ENCODE assay signal across 8 cellular contexts in the genomic region with DNA sequence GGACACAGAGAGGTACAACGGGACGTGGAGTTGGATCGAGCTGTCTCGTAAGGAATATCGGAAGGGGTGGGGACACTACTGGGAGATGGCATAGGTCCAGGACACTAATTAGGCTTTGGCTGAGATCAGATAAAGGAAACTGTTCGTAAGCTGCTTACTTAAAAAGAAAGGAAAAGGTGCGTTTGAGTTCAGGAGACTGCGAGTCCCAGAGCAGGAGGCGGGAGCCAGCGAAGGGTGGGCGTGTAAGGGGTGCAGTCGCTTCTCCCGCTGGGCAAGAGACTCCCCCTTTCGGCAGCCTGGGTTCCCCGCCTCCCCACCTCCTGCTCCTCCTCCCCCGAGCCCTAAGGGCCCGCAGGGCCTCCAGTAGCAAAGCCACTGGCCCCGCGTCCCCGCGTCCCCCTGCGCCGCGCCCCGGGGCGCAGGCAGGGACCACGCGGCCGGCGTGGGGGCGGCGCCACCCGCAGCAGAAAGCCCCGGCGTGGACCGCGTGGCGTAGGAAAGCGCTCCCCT. TPM values are rescaled to one million over a fixed set of nuclear protein-coding genes. Genes with fewer than 3 reads are reported as not detected.
DNase-seq lines count a peak whose midpoint lies in the region; ATAC-seq and TF ChIP-seq lines count a peak whose summit lies in the region.

No MANE protein-coding gene starts in this region.

- intact Hi-C loops in left ventricle myocardium inferior (cut with micrococcal nuclease), result no loop called here
- intact Hi-C loops in prostate gland (cut with DNase I), result no loop called here

- H3K36me3 Mint-ChIP-seq in activated naive CD8-positive, alpha-beta T cell treated with anti-CD3 and anti-CD28 coated beads, Interleukin-2, amount 10 ng/mL, durations not matched to agents 7 days and 5 days, result no peaks in the 10 kb centered on the region

- peak overlapping the region; percentile 86 for H3K27ac ChIP-seq in left ventricle myocardium inferior (replicated peaks)
- peak overlapping the region; percentile 81 to 89 for H3K27ac ChIP-seq in prostate gland

- H3K27me3 ChIP-seq in left ventricle myocardium inferior (ENCODE audit: low read depth) (no peaks in the 10 kb centered on the region), prostate gland (replicated peaks; ENCODE audit: insufficient read depth) (no peaks in the 10 kb centered on the region)

- H3K4me1 ChIP-seq in left ventricle myocardium inferior (peaks cover 55% of the 10 kb centered on the region), prostate gland (replicated peaks) (no peaks in the 10 kb centered on the region)

- ATAC-seq in GM19463 (IDR thresholded peaks at IDR 0.05; ENCODE audit: unreplicated experiment) (peak; percentile 34), HG03558 (IDR thresholded peaks at IDR 0.05; ENCODE audit: extremely low read depth, unreplicated experiment) (peak; percentile 19)
- peak; percentile 57 for ATAC-seq in activated naive CD8-positive, alpha-beta T cell treated with anti-CD3 and anti-CD28 coated beads, Interleukin-2, amount 10 ng/mL, durations not matched to agents 7 days and 5 days (ENCODE audit: low read depth)

- H3K9me3 ChIP-seq in left ventricle myocardium inferior (replicated peaks) (no peaks in the 10 kb centered on the region), prostate gland (no peaks in the 10 kb centered on the region)

- peak; percentile 82 for DNase-seq in D341Med (ENCODE audit: low spot score)
- DNase-seq in SK-N-DZ (ENCODE audit: low spot score), result peak; percentile 67
- peak; percentile 61 for DNase-seq in activated naive CD8-positive, alpha-beta T cell treated with anti-CD3 and anti-CD28 coated beads, Interleukin-2, amount 10 ng/mL, durations not matched to agents 7 days and 5 days
- peak; percentile 64 for DNase-seq in left ventricle myocardium inferior
- peak; percentile 66 for DNase-seq in prostate gland (ENCODE audit: low spot score)
- DNase-seq in cortex of kidney (lab: John Stamatoyannopoulos, UW), result no peak

- H3K36me3 ChIP-seq in left ventricle myocardium inferior (no peaks in the 10 kb centered on the region), prostate gland (no peaks in the 10 kb centered on the region)

- peaks cover 19% of the 10 kb centered on the region for H3K4me1 Mint-ChIP-seq in activated naive CD8-positive, alpha-beta T cell treated with anti-CD3 and anti-CD28 coated beads, Interleukin-2, amount 10 ng/mL, durations not matched to agents 7 days and 5 days

- TF ChIP-seq POLR2A in prostate gland (IDR thresholded peaks at IDR 0.05), result no peak

- no peaks in the 10 kb centered on the region for H3K9me3 Mint-ChIP-seq in activated naive CD8-positive, alpha-beta T cell treated with anti-CD3 and anti-CD28 coated beads, Interleukin-2, amount 10 ng/mL, durations not matched to agents 7 days and 5 days

- peak overlapping the region; percentile 89 for H3K4me3 Mint-ChIP-seq in activated naive CD8-positive, alpha-beta T cell treated with anti-CD3 and anti-CD28 coated beads, Interleukin-2, amount 10 ng/mL, durations not matched to agents 7 days and 5 days

- 0% methylated on average over 38 of the region's 39 CpGs for WGBS in prostate gland

- H3K4me3 ChIP-seq in left ventricle myocardium inferior, result peak overlapping the region; percentile 85
- H3K4me3 ChIP-seq in prostate gland, result peak overlapping the region; percentile 74 to 88

- POLR2A ChIA-PET in activated naive CD8-positive, alpha-beta T cell treated with anti-CD3 and anti-CD28 coated beads, Interleukin-2, amount 10 ng/mL, durations not matched to agents 7 days and 5 days (lab: Charles Lee), result no interaction called here

- no peak for TF ChIP-seq CTCF in left ventricle myocardium inferior (IDR thresholded peaks at IDR 0.05; ENCODE audit: borderline replicate concordance)
- peak in 3 of 4 experiments; percentile 17 to 35 (median 29) for TF ChIP-seq CTCF in prostate gland (IDR thresholded peaks at IDR 0.05)

- peak overlapping the region; percentile 74 for H3K27ac Mint-ChIP-seq in activated naive CD8-positive, alpha-beta T cell treated with anti-CD3 and anti-CD28 coated beads, Interleukin-2, amount 10 ng/mL, durations not matched to agents 7 days and 5 days

- peaks cover 14% of the 10 kb centered on the region for H3K27me3 Mint-ChIP-seq in activated naive CD8-positive, alpha-beta T cell treated with anti-CD3 and anti-CD28 coated beads, Interleukin-2, amount 10 ng/mL, durations not matched to agents 7 days and 5 days

RNA-seq across cellular contexts. Expression of a gene that starts 0.6 kb away (rescaled TPM):
- 18.1 and 18.7 TPM in 2 replicates for polyA plus RNA-seq in SK-N-DZ (2014; cell fraction: cytosol; rRNA removed)
- polyA plus RNA-seq in SK-N-DZ (2014; cell fraction: nucleus; rRNA removed), result 9.0 and 9.7 TPM in 2 replicates
- total RNA-seq in activated naive CD8-positive, alpha-beta T cell treated with anti-CD3 and anti-CD28 coated beads, Interleukin-2, amount 10 ng/mL, durations not matched to agents 7 days and 5 days, result 1 to 10 TPM; 5.7 to 6.4 TPM
- total RNA-seq in left ventricle myocardium inferior (4.9 TPM), prostate gland (10 to 100 TPM; 33.3 to 48.4 TPM)
